In the genomic region with DNA sequence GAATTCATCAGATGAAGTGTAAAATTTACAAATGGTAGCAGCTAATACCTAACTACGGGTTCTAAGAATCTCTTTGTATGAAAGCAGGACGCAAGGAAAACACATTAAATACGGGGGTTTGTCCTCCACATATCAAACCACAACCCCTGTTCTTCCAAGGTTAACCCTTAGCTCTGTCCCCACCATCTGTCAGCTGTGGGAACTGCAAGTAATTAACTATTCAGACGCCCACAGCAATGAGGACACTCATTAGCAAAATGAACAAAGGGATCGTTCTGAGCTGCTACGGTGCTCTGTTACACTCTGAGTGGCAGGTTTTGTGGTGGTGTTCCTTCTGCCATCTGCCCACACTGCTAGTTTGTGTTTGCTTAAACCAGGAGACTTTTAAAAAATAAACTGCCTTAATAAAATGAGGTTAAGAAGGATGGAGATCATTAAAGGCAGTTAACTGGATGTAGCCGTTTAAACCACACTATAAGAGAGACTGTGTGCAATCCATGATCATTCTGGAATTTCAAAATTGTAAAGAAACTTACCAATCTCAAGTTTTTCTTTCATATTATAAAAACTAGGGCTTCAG, we compare ENCODE assay signal across 9 cellular contexts. TPM values are rescaled to one million over a fixed set of nuclear protein-coding genes. Genes with fewer than 3 reads are reported as not detected.
A peak's percentile ranks its signal among the peaks of the same experiment; 100 is the strongest.
DNase-seq lines count a peak whose midpoint lies in the region; ATAC-seq and TF ChIP-seq lines count a peak whose summit lies in the region.
"Had no signal": no experiment of that assay in that cellular context is flagged by ENCODE, and none has a peak within 500 bp of the region (broad histone marks: within the 10 kb centered on the region; RNA-seq: fewer than 3 reads in every experiment).

No MANE protein-coding gene starts in this region.

- H3K27ac Mint-ChIP-seq in activated T-cell treated with anti-CD3 and anti-CD28 coated beads, Interleukin-2, amount 50 U/mL, for 24 hours = no peak overlapping the region
- peak overlapping the region; percentile 34 for H3K27ac Mint-ChIP-seq in T-helper 17 cell

- TF ChIP-seq CTCF in spleen (IDR thresholded peaks at IDR 0.05 in 8 of 11, conservative IDR thresholded peaks at IDR 0.05 in 3 of 11) = peak in 6 of 11 experiments; percentile 13 to 49 (median 42)

- no peaks in the 10 kb centered on the region for H3K4me1 ChIP-seq in spleen
- no peaks in the 10 kb centered on the region for H3K4me1 ChIP-seq in aorta (ENCODE audit: control insufficient read depth in 1 of 2, insufficient read depth in 2 of 2, low read length in 2 of 2)

- no peak overlapping the region for H3K4me3 Mint-ChIP-seq in activated T-cell treated with anti-CD3 and anti-CD28 coated beads, Interleukin-2, amount 50 U/mL, for 24 hours
- no peak overlapping the region for H3K4me3 Mint-ChIP-seq in T-helper 17 cell

- ATAC-seq in T-helper 17 cell = peak; percentile 63
- no peak for ATAC-seq in aorta (ENCODE audit: low FRiP score)

- H3K27me3 Mint-ChIP-seq in activated T-cell treated with anti-CD3 and anti-CD28 coated beads, Interleukin-2, amount 50 U/mL, for 24 hours = peaks cover 30% of the 10 kb centered on the region
- H3K27me3 Mint-ChIP-seq in T-helper 17 cell = peaks cover 31% of the 10 kb centered on the region

- WGBS in spleen, 5 donors = 17 to 24% (median 19%) methylated on average over 7 of the region's 7 CpGs
- 11 to 13% methylated on average over 7 of the region's 7 CpGs for WGBS in aorta, 2 donors

- H3K4me3 ChIP-seq in H7 (ENCODE audit: insufficient read depth, low read depth, low read length) (no peak overlapping the region), spleen (no peak overlapping the region), aorta (ENCODE audit: low read length in 2 of 2) (no peak overlapping the region)
- H3K4me3 ChIP-seq: thoracic aorta had no signal

- H3K9me3 ChIP-seq in T-helper 17 cell (ENCODE audit: control insufficient read depth, low read length, poor library complexity, severe bottlenecking) (no peaks in the 10 kb centered on the region), spleen (no peaks in the 10 kb centered on the region), aorta (ENCODE audit: control insufficient read depth, low read length) (no peaks in the 10 kb centered on the region)
- H3K9me3 ChIP-seq: thoracic aorta had no signal

- H3K36me3 ChIP-seq in H7 (replicated peaks; ENCODE audit: control insufficient read depth, insufficient read depth, low read length) (no peaks in the 10 kb centered on the region), spleen (no peaks in the 10 kb centered on the region), aorta (ENCODE audit: control insufficient read depth in 1 of 2, insufficient read depth in 2 of 2, low read length in 1 of 2) (no peaks in the 10 kb centered on the region)
- H3K36me3 ChIP-seq: thoracic aorta had no signal

- no peaks in the 10 kb centered on the region for H3K9me3 Mint-ChIP-seq in activated T-cell treated with anti-CD3 and anti-CD28 coated beads, Interleukin-2, amount 50 U/mL, for 24 hours

- no peak overlapping the region for H3K27ac ChIP-seq in spleen
- no peak overlapping the region for H3K27ac ChIP-seq in aorta (ENCODE audit: low read depth in 1 of 2, low read length in 2 of 2)
- H3K27ac ChIP-seq: thoracic aorta had no signal

- intact Hi-C loops in spleen (cut with DNase I; ENCODE audit: low total_unique reads) = no loop called here
- intact Hi-C loops in aorta (cut with DNase I) = no loop called here

- no peak for TF ChIP-seq POLR2A in spleen (IDR thresholded peaks at IDR 0.05)

- peaks cover 2% of the 10 kb centered on the region for H3K4me1 Mint-ChIP-seq in activated T-cell treated with anti-CD3 and anti-CD28 coated beads, Interleukin-2, amount 50 U/mL, for 24 hours (ENCODE audit: low read depth)
- H3K4me1 Mint-ChIP-seq in T-helper 17 cell = peaks cover 2% of the 10 kb centered on the region

- no peaks in the 10 kb centered on the region for H3K36me3 Mint-ChIP-seq in activated T-cell treated with anti-CD3 and anti-CD28 coated beads, Interleukin-2, amount 50 U/mL, for 24 hours (ENCODE audit: low read depth)
- H3K36me3 Mint-ChIP-seq in T-helper 17 cell (ENCODE audit: low read depth) = no peaks in the 10 kb centered on the region

- H3K27me3 ChIP-seq in H7 (ENCODE audit: control insufficient read depth, insufficient read depth, low read length) (no peaks in the 10 kb centered on the region), spleen (replicated peaks in 1 of 7) (peaks cover 0 to 24% (median 0%) of the 10 kb centered on the region in 7 donors), aorta (ENCODE audit: control insufficient read depth in 1 of 2, insufficient read depth in 2 of 2, low read length in 1 of 2) (peaks cover 0 to 5% of the 10 kb centered on the region in 2 donors)

- DNase-seq in activated T-cell treated with anti-CD3 and anti-CD28 coated beads for 24 hours (ENCODE audit: low read depth) (peak; percentile 35), H7 (peak; percentile 74), M059J (ENCODE audit: low read depth) (peak; percentile 27), T-helper 17 cell (no peak), fibroblast of peridontal ligament (ENCODE audit: extremely low read depth) (peak; percentile 10), spleen (no peak), aorta (no peak)
- no peak for DNase-seq in activated T-cell treated with anti-CD3 and anti-CD28 coated beads, Interleukin-2, amount 50 U/mL, for 24 hours

RNA-seq across cellular contexts. Expression of gene C10orf67, which starts 51.4 kb away (rescaled TPM):
- not detected in 2 replicates for total RNA-seq in H7 (2014; rRNA removed; shearing (Covaris generic))
- 0.02 and 0.05 TPM in 2 replicates for total RNA-seq in M059J (2014; rRNA removed; shearing (Covaris generic))
- total RNA-seq in T-helper 17 cell (under 1 TPM in 1 of 2 donors, not detected in 1; 0.26 TPM), spleen (under 1 TPM in 3 of 7 donors, not detected in 4; 0.17 to 0.32 (median 0.26) TPM), aorta (not detected)
- polyA plus RNA-seq in spleen (under 1 TPM; 0.02 to 0.26 (median 0.03) TPM), aorta (not detected)
- total RNA-seq: thoracic aorta had no signal

Comparison
In these comparisons a context has a peak if more than half of its experiments do, and no peak if none do; other contexts are left out.
1. DNase-seq: peak in activated T-cell treated with anti-CD3 and anti-CD28 coated beads for 24 hours (single experiment), H7 (single experiment), M059J (single experiment) and fibroblast of peridontal ligament (single experiment); none in activated T-cell treated with anti-CD3 and anti-CD28 coated beads, Interleukin-2, amount 50 U/mL, for 24 hours (single experiment), T-helper 17 cell (0 of 3), spleen (single experiment) and aorta (0 of 2).